ENCODE assay signal across 1 cellular context in genomic region chr7:84190016-84190705, GRCh38.
TF ChIP-seq lines count a peak whose summit lies in the region.

No MANE protein-coding gene starts in this region.

TF ChIP-seq in IMR-90, 13 proteins besides CTCF, POLR2A, EP300 and RAD21 (continued from another document):
- no peak for TF ChIP-seq MAZ (IDR thresholded peaks at IDR 0.05; ENCODE audit: borderline replicate concordance, low read depth, low read length)
- no peak for TF ChIP-seq BHLHE40 (IDR thresholded peaks at IDR 0.05; ENCODE audit: low read depth, low read length)
- TF ChIP-seq ELK1 (IDR thresholded peaks at IDR 0.05; ENCODE audit: borderline replicate concordance, low read depth, low read length) = no peak
- TF ChIP-seq CHD1 (IDR thresholded peaks at IDR 0.05; ENCODE audit: low read depth, low read length) = no peak
- no peak for TF ChIP-seq MXI1 (IDR thresholded peaks at IDR 0.05; ENCODE audit: borderline replicate concordance, low read depth, low read length)
- TF ChIP-seq RCOR1 (IDR thresholded peaks at IDR 0.05; ENCODE audit: insufficient replicate concordance, low read length) = no peak
- no peak for TF ChIP-seq NFE2L2 (IDR thresholded peaks at IDR 0.05; ENCODE audit: low read depth, low read length)
- no peak for TF ChIP-seq RFX5 (IDR thresholded peaks at IDR 0.05; ENCODE audit: low read depth, low read length)
- TF ChIP-seq FOS (IDR thresholded peaks at IDR 0.05; ENCODE audit: low read depth, low read length) = no peak
- no peak for TF ChIP-seq MAFK (IDR thresholded peaks at IDR 0.05; ENCODE audit: low read depth, low read length)
- TF ChIP-seq SMC3 (IDR thresholded peaks at IDR 0.05; ENCODE audit: low read depth, low read length) = no peak
TF ChIP-seq in IMR-90: peak in this region for 0.
